ENCODE assay signal across 1 cellular context in genomic region chr14:51147183-51147582, GRCh38.
TF ChIP-seq lines count a peak whose summit lies in the region.

No MANE protein-coding gene starts in this region.

TF ChIP-seq in liver, 16 proteins besides CTCF, POLR2A, EP300 and RAD21 (continued from another document):
- TF ChIP-seq HNF4A (conservative IDR thresholded peaks at IDR 0.05) (peak; percentile 29 to 33), EGR1 (IDR thresholded peaks at IDR 0.05; ENCODE audit: low read depth in 2 of 2) (no peak)
TF ChIP-seq in liver: peak in this region for 3.
